In genomic region chr22:17780741-17781318, GRCh38 we compare ENCODE assay signal across 13 cellular contexts. TPM values are rescaled to one million over a fixed set of nuclear protein-coding genes. Genes with fewer than 3 reads are reported as not detected.
DNase-seq lines count a peak whose midpoint lies in the region; ATAC-seq and TF ChIP-seq lines count a peak whose summit lies in the region.
"Had no signal": no experiment of that assay in that cellular context is flagged by ENCODE, and none has a peak within 500 bp of the region (broad histone marks: within the 10 kb centered on the region; RNA-seq: fewer than 3 reads in every experiment).

No MANE protein-coding gene starts in this region.

- intact Hi-C loops in CD4-positive, alpha-beta T cell (cut with DNase I, micrococcal nuclease): loop anchor here in 1 of 2 experiments (10.0 kb wide), 1 partner anchor 146 kb away; the partner anchor contains the start of gene BCL2L13
- intact Hi-C loops in activated T-helper 1 cell treated with anti-CD3 and anti-CD28 coated beads, Interleukin-12 subunit alpha, Interleukin-12 subunit beta, Interleukin-2, Interleukin-4 antibody, amounts not matched to agents 30 ng/mL and 10 ng/mL and 1 ng/mL, durations not matched to agents 14 hours and 24 hours and 36 hours (cut with micrococcal nuclease): loop anchor here (2.0 kb wide), 1 partner anchor 46 kb away; no protein-coding TSS in a partner anchor

- peak overlapping the region; percentile 45 for H3K4me3 Mint-ChIP-seq in CD4-positive, alpha-beta T cell
- H3K4me3 Mint-ChIP-seq in activated T-helper 1 cell treated with anti-CD3 and anti-CD28 coated beads, Interleukin-12 subunit alpha, Interleukin-12 subunit beta, Interleukin-2, Interleukin-4 antibody, amounts not matched to agents 30 ng/mL and 10 ng/mL and 1 ng/mL, durations not matched to agents 14 hours and 24 hours and 36 hours: no peak overlapping the region
- H3K4me3 Mint-ChIP-seq in nephron: no peak overlapping the region

- peaks cover 11 to 29% (median 25%) of the 10 kb centered on the region in 4 donors for H3K4me1 ChIP-seq in upper lobe of left lung
- H3K4me1 ChIP-seq: HAP-1 had no signal

- peak overlapping the region; percentile 96 for H3K27ac Mint-ChIP-seq in CD4-positive, alpha-beta T cell
- peak overlapping the region; percentile 29 for H3K27ac Mint-ChIP-seq in activated T-helper 1 cell treated with anti-CD3 and anti-CD28 coated beads, Interleukin-12 subunit alpha, Interleukin-12 subunit beta, Interleukin-2, Interleukin-4 antibody, amounts not matched to agents 30 ng/mL and 10 ng/mL and 1 ng/mL, durations not matched to agents 14 hours and 24 hours and 36 hours
- peak overlapping the region in 2 of 3 experiments; percentile 28 to 55 for H3K27ac Mint-ChIP-seq in nephron

- no peaks in the 10 kb centered on the region for H3K27me3 ChIP-seq in CD4-positive, alpha-beta T cell (ENCODE audit: control insufficient read depth, insufficient read depth, low read length)
- H3K27me3 ChIP-seq in upper lobe of left lung: no peaks in the 10 kb centered on the region

- no peak for ATAC-seq in CD4-positive, alpha-beta T cell (ENCODE audit: poor library complexity)
- ATAC-seq in upper lobe of left lung (ENCODE audit: low FRiP score in 2 of 2) (no peak), GM21526 (IDR thresholded peaks at IDR 0.05; ENCODE audit: low FRiP score, unreplicated experiment) (no peak)

- TF ChIP-seq EP300 in upper lobe of left lung (IDR thresholded peaks at IDR 0.05): no peak

- DNase-seq in CD4-positive, alpha-beta T cell: no peak
- no peak for DNase-seq in activated T-helper 1 cell treated with anti-CD3 and anti-CD28 coated beads, Interleukin-12 subunit alpha, Interleukin-12 subunit beta, Interleukin-2, Interleukin-4 antibody, amounts not matched to agents 30 ng/mL and 10 ng/mL and 1 ng/mL, durations not matched to agents 14 hours and 24 hours and 36 hours (ENCODE audit: low spot score)
- DNase-seq in Ammon's horn (ENCODE audit: low spot score) (no peak), upper lobe of left lung (no peak)
- DNase-seq: DMS 273 treated with DMSO at 0.1 percent for 48 hours, islet precursor cell, WERI-Rb-1 had no signal

- CTCF ChIA-PET in CD4-positive, alpha-beta T cell (lab: Charles Lee): interaction anchor here (1.9 kb wide), 1 partner anchor 38 kb away, joined by 5 read pairs; no protein-coding TSS in a partner anchor

- H3K9me3 Mint-ChIP-seq in CD4-positive, alpha-beta T cell: no peaks in the 10 kb centered on the region
- no peaks in the 10 kb centered on the region for H3K9me3 Mint-ChIP-seq in activated T-helper 1 cell treated with anti-CD3 and anti-CD28 coated beads, Interleukin-12 subunit alpha, Interleukin-12 subunit beta, Interleukin-2, Interleukin-4 antibody, amounts not matched to agents 30 ng/mL and 10 ng/mL and 1 ng/mL, durations not matched to agents 14 hours and 24 hours and 36 hours
- no peaks in the 10 kb centered on the region for H3K9me3 Mint-ChIP-seq in nephron

- TF ChIP-seq CTCF in CD4-positive, alpha-beta T cell (IDR thresholded peaks at IDR 0.05): no peak
- TF ChIP-seq CTCF in GM12875 (IDR thresholded peaks at IDR 0.05; ENCODE audit: borderline replicate concordance, insufficient read depth, low read depth, low read length): peak; percentile 4; the same call in 1 of the 2 replicates
- TF ChIP-seq CTCF in nephron (IDR thresholded peaks at IDR 0.05; ENCODE audit: unreplicated experiment in 3 of 3): no peak
- TF ChIP-seq CTCF in upper lobe of left lung (IDR thresholded peaks at IDR 0.05): no peak

- no peaks in the 10 kb centered on the region for H3K36me3 ChIP-seq in upper lobe of left lung
- H3K36me3 ChIP-seq: HAP-1, thoracic aorta, WERI-Rb-1 had no signal

- WGBS in upper lobe of left lung, 2 donors: 90 to 92% methylated on average over 6 to 10 of the region's 10 CpGs

- H3K36me3 Mint-ChIP-seq in CD4-positive, alpha-beta T cell (ENCODE audit: low read depth): peaks cover 14% of the 10 kb centered on the region
- peaks cover 2% of the 10 kb centered on the region for H3K36me3 Mint-ChIP-seq in activated T-helper 1 cell treated with anti-CD3 and anti-CD28 coated beads, Interleukin-12 subunit alpha, Interleukin-12 subunit beta, Interleukin-2, Interleukin-4 antibody, amounts not matched to agents 30 ng/mL and 10 ng/mL and 1 ng/mL, durations not matched to agents 14 hours and 24 hours and 36 hours (ENCODE audit: low read depth)
- no peaks in the 10 kb centered on the region for H3K36me3 Mint-ChIP-seq in nephron (ENCODE audit: low read depth)

- POLR2A ChIA-PET in CD4-positive, alpha-beta T cell (lab: Charles Lee): interaction anchor here (0.6 to 1.1 kb wide), 2 partner anchors 13 to 142 kb away, joined by 3 to 4 read pairs; no protein-coding TSS in a partner anchor

- H3K4me3 ChIP-seq in GM12875 (ENCODE audit: low read depth, low read length): no peak overlapping the region
- H3K4me3 ChIP-seq in upper lobe of left lung: no peak overlapping the region
- H3K4me3 ChIP-seq: HAP-1, thoracic aorta had no signal

- no peaks in the 10 kb centered on the region for H3K27me3 Mint-ChIP-seq in CD4-positive, alpha-beta T cell
- H3K27me3 Mint-ChIP-seq in activated T-helper 1 cell treated with anti-CD3 and anti-CD28 coated beads, Interleukin-12 subunit alpha, Interleukin-12 subunit beta, Interleukin-2, Interleukin-4 antibody, amounts not matched to agents 30 ng/mL and 10 ng/mL and 1 ng/mL, durations not matched to agents 14 hours and 24 hours and 36 hours (ENCODE audit: insufficient read depth): peaks cover 4% of the 10 kb centered on the region
- H3K27me3 Mint-ChIP-seq in nephron (ENCODE audit: low read depth): peaks cover 21% of the 10 kb centered on the region

- H3K27ac ChIP-seq in CD4-positive, alpha-beta T cell (ENCODE audit: low read depth, low read length): no peak overlapping the region
- peak overlapping the region in 2 of 4 donors; percentile 43 to 72 for H3K27ac ChIP-seq in upper lobe of left lung
- H3K27ac ChIP-seq: thoracic aorta, WERI-Rb-1 had no signal

- no peak for TF ChIP-seq POLR2A in upper lobe of left lung (IDR thresholded peaks at IDR 0.05)

- H3K9me3 ChIP-seq in CD4-positive, alpha-beta T cell (ENCODE audit: control insufficient read depth, low read length): no peaks in the 10 kb centered on the region
- H3K9me3 ChIP-seq in upper lobe of left lung: no peaks in the 10 kb centered on the region
- H3K9me3 ChIP-seq: HAP-1, SK-N-SH, thoracic aorta had no signal

- H3K4me1 Mint-ChIP-seq in CD4-positive, alpha-beta T cell (ENCODE audit: low read depth): peaks cover 54% of the 10 kb centered on the region
- peaks cover 61% of the 10 kb centered on the region for H3K4me1 Mint-ChIP-seq in activated T-helper 1 cell treated with anti-CD3 and anti-CD28 coated beads, Interleukin-12 subunit alpha, Interleukin-12 subunit beta, Interleukin-2, Interleukin-4 antibody, amounts not matched to agents 30 ng/mL and 10 ng/mL and 1 ng/mL, durations not matched to agents 14 hours and 24 hours and 36 hours (ENCODE audit: low read depth)
- H3K4me1 Mint-ChIP-seq in nephron: peaks cover 21% of the 10 kb centered on the region

RNA-seq across cellular contexts. Expression of gene BID, which starts 6.6 kb away (rescaled TPM):
- 10 to 100 TPM in 1 of 2 experiments, 1 to 10 TPM in 1; 8.9 to 10.3 TPM for total RNA-seq in CD4-positive, alpha-beta T cell
- 15.4 and 17.9 TPM in 2 replicates for total RNA-seq in activated T-helper 1 cell treated with anti-CD3 and anti-CD28 coated beads, Interleukin-12 subunit alpha, Interleukin-12 subunit beta, Interleukin-2, Interleukin-4 antibody, amounts not matched to agents 30 ng/mL and 10 ng/mL and 1 ng/mL, durations not matched to agents 14 hours and 24 hours and 36 hours
- total RNA-seq in upper lobe of left lung: 10 to 100 TPM; 10.5 to 55.9 (median 27.3) TPM

Comparison
In these comparisons a context has a peak if more than half of its experiments do, and no peak if none do; other contexts are left out.
1. H3K27ac Mint-ChIP-seq: peak in every context shown above with its lines; median percentile 96 in CD4-positive, alpha-beta T cell; 42 in nephron; 29 in activated T-helper 1 cell treated with anti-CD3 and anti-CD28 coated beads, Interleukin-12 subunit alpha, Interleukin-12 subunit beta, Interleukin-2, Interleukin-4 antibody, amounts not matched to agents 30 ng/mL and 10 ng/mL and 1 ng/mL, durations not matched to agents 14 hours and 24 hours and 36 hours.